Comparison of ENCODE assay signal across 8 cellular contexts in the genomic region with DNA sequence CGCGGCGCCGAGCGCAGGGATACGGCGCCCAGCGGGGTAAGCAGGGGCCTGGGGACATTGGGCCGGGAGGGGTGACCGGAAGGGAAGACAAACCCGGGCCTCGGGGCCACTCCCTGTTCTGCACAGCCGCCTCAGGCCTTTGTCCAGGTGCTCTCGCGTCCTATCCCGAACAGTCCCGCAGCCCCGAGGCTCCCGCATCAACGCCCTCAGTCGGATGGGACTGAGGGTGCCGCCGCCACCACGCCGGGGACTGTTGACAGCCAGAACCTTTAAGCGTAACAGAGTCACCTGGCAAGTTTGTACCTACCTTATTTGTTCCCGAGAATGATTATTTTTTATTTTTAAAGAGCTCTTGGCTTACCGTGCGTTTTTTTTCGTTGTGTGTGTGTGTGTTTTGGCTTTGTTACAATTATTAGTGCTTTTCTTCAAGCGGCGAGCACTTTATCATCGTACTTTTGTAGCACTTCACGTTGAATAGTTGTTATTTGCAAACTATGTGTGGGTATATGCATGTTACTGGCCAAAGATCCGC. TPM values are rescaled to one million over a fixed set of nuclear protein-coding genes. Genes with fewer than 3 reads are reported as not detected.
A peak's percentile ranks its signal among the peaks of the same experiment; 100 is the strongest.
DNase-seq lines count a peak whose midpoint lies in the region; ATAC-seq and TF ChIP-seq lines count a peak whose summit lies in the region.

No MANE protein-coding gene starts in this region.

- no peak for DNase-seq in HL-60 (ENCODE audit: low read depth in 1 of 2, low spot score in 1 of 2)
- no peak for DNase-seq in fibroblast of villous mesenchyme (ENCODE audit: low read depth)
- no peak for DNase-seq in progenitor cell of endocrine pancreas (ENCODE audit: low spot score, unreplicated experiment)
- no peak for DNase-seq in GM03348 (ENCODE audit: low spot score)
- DNase-seq in GF-D8 (lab: John Stamatoyannopoulos, UW) = no peak

- H3K27ac ChIP-seq in C4-2B (peak overlapping the region; percentile 96), HL-60 (replicated peaks) (peak overlapping the region; percentile 81), VCaP (peak overlapping the region; percentile 98)

- H3K4me1 Mint-ChIP-seq in progenitor cell of endocrine pancreas (ENCODE audit: low read depth) = peaks cover 24% of the 10 kb centered on the region

- no peaks in the 10 kb centered on the region for H3K27me3 ChIP-seq in HL-60 (ENCODE audit: insufficient read depth, poor library complexity, severe bottlenecking)

- peak overlapping the region; percentile 93 for H3K4me3 Mint-ChIP-seq in progenitor cell of endocrine pancreas (ENCODE audit: low read depth)

- H3K4me3 ChIP-seq in HL-60 (replicated peaks; ENCODE audit: insufficient read depth, low read length) (peak overlapping the region; percentile 99), fibroblast of villous mesenchyme (ENCODE audit: low read depth, low read length) (peak overlapping the region; percentile 93)

- no peaks in the 10 kb centered on the region for H3K9me3 Mint-ChIP-seq in progenitor cell of endocrine pancreas (ENCODE audit: low read depth)

- TF ChIP-seq CTCF in C4-2B (conservative IDR thresholded peaks at IDR 0.05) (no peak), HL-60 (IDR thresholded peaks at IDR 0.05; ENCODE audit: insufficient read depth, low read length) (no peak), VCaP (conservative IDR thresholded peaks at IDR 0.05) (no peak), fibroblast of villous mesenchyme (IDR thresholded peaks at IDR 0.05; ENCODE audit: insufficient read depth, low read depth, low read length) (no peak), progenitor cell of endocrine pancreas (IDR thresholded peaks at IDR 0.05; ENCODE audit: unreplicated experiment) (no peak)

- peak overlapping the region; percentile 87 for H3K27ac Mint-ChIP-seq in progenitor cell of endocrine pancreas

- peak; percentile 30 for ATAC-seq in GM19463 (IDR thresholded peaks at IDR 0.05; ENCODE audit: unreplicated experiment)

- H3K27me3 Mint-ChIP-seq in progenitor cell of endocrine pancreas = no peaks in the 10 kb centered on the region

- H3K36me3 Mint-ChIP-seq in progenitor cell of endocrine pancreas (ENCODE audit: insufficient read depth) = peaks cover 10% of the 10 kb centered on the region

RNA-seq across cellular contexts. Expression of gene COA8, which starts 0.4 kb away (rescaled TPM):
- total RNA-seq in fibroblast of villous mesenchyme (22.9 and 32.0 TPM in 2 replicates), progenitor cell of endocrine pancreas (45.1 and 46.3 TPM in 2 replicates)

RNA-seq across cellular contexts. Expression of gene BAG5, which starts 0.7 kb away (rescaled TPM):
- total RNA-seq in fibroblast of villous mesenchyme = 28.3 and 42.7 TPM in 2 replicates
- 23.5 and 24.7 TPM in 2 replicates for total RNA-seq in progenitor cell of endocrine pancreas

RNA-seq across cellular contexts. Expression of gene TRMT61A, which starts 34.2 kb away (rescaled TPM):
- total RNA-seq in fibroblast of villous mesenchyme (8.2 and 9.7 TPM in 2 replicates), progenitor cell of endocrine pancreas (10.3 and 10.7 TPM in 2 replicates)

RNA-seq across cellular contexts. Expression of gene CKB, which starts 40.5 kb away (rescaled TPM):
- 9.0 and 17.7 TPM in 2 replicates for total RNA-seq in fibroblast of villous mesenchyme
- total RNA-seq in progenitor cell of endocrine pancreas = 929 and 983 TPM in 2 replicates
